In the genomic region with DNA sequence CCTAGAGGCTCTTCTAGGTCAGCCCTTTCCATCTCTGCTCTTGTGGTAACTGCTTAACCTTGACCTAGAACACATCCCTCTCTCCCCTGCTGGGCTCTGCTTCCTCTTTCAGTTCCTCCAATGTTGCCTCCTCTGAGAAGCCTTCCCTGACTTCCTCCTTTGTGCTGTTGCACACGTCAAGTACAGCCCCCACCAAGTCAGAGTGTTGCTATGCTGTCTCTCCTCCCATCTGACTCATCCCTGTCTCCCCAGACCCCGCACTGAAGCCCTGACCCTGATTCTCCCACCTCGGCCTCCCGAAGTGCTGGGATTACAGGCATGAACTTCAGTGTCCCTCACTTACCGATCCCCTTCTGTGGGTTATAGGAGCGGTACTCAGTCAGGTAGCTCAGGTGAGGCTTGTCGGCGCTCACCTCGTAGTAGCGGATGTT, we compare ENCODE assay signal across 9 cellular contexts. TPM values are rescaled to one million over a fixed set of nuclear protein-coding genes. Genes with fewer than 3 reads are reported as not detected.
DNase-seq lines count a peak whose midpoint lies in the region; ATAC-seq and TF ChIP-seq lines count a peak whose summit lies in the region.
"Had no signal": no experiment of that assay in that cellular context is flagged by ENCODE, and none has a peak within 500 bp of the region (broad histone marks: within the 10 kb centered on the region; RNA-seq: fewer than 3 reads in every experiment).

No MANE protein-coding gene starts in this region.

- no peak overlapping the region for H3K4me3 ChIP-seq in transverse colon

- H3K9me3 ChIP-seq in transverse colon, result no peaks in the 10 kb centered on the region

- H3K36me3 Mint-ChIP-seq in activated naive CD4-positive, alpha-beta T cell treated with anti-CD3 and anti-CD28 coated beads, Interleukin-2, amount 10 ng/mL, durations not matched to agents 7 days and 5 days, result peaks cover 14% of the 10 kb centered on the region
- H3K36me3 Mint-ChIP-seq in activated CD8-positive, alpha-beta T cell treated with anti-CD3 and anti-CD28 coated beads, Interleukin-2, amount 10 ng/mL, durations not matched to agents 7 days and 5 days (ENCODE audit: low read depth), result peaks cover 14% of the 10 kb centered on the region

- no peak for TF ChIP-seq CTCF in transverse colon (IDR thresholded peaks at IDR 0.05)

- peak; percentile 83 for ATAC-seq in HG03354 (IDR thresholded peaks at IDR 0.05; ENCODE audit: poor library complexity, severe bottlenecking, unreplicated experiment)
- ATAC-seq in activated CD8-positive, alpha-beta T cell treated with anti-CD3 and anti-CD28 coated beads, Interleukin-2, amount 10 ng/mL, durations not matched to agents 7 days and 5 days, result peak; percentile 45

- H3K27ac Mint-ChIP-seq in activated naive CD4-positive, alpha-beta T cell treated with anti-CD3 and anti-CD28 coated beads, Interleukin-2, amount 10 ng/mL, durations not matched to agents 7 days and 5 days, result peak overlapping the region; percentile 79
- H3K27ac Mint-ChIP-seq in activated CD8-positive, alpha-beta T cell treated with anti-CD3 and anti-CD28 coated beads, Interleukin-2, amount 10 ng/mL, durations not matched to agents 7 days and 5 days, result peak overlapping the region; percentile 74

- no peak for TF ChIP-seq EP300 in transverse colon (IDR thresholded peaks at IDR 0.05; ENCODE audit: low read depth)

- POLR2A ChIA-PET in activated CD8-positive, alpha-beta T cell treated with anti-CD3 and anti-CD28 coated beads, Interleukin-2, amount 10 ng/mL, durations not matched to agents 7 days and 5 days (lab: Charles Lee), result interaction anchor here (0.6 to 1.4 kb wide), 2 partner anchors 11 to 22 kb away, joined by 3 read pairs; a partner anchor contains a TSS

- no peak overlapping the region for H3K27ac ChIP-seq in transverse colon
- H3K27ac ChIP-seq: VCaP had no signal

- WGBS in transverse colon (ENCODE audit: low coverage in 1 of 2), 2 donors, result 33 to 86% methylated on average over 1 to 10 of the region's 10 CpGs

- peaks cover 8% of the 10 kb centered on the region for H3K4me1 Mint-ChIP-seq in activated naive CD4-positive, alpha-beta T cell treated with anti-CD3 and anti-CD28 coated beads, Interleukin-2, amount 10 ng/mL, durations not matched to agents 7 days and 5 days
- peaks cover 13% of the 10 kb centered on the region for H3K4me1 Mint-ChIP-seq in activated CD8-positive, alpha-beta T cell treated with anti-CD3 and anti-CD28 coated beads, Interleukin-2, amount 10 ng/mL, durations not matched to agents 7 days and 5 days (ENCODE audit: low read depth)

- H3K36me3 ChIP-seq in transverse colon, result no peaks in the 10 kb centered on the region

- CTCF ChIA-PET in activated naive CD4-positive, alpha-beta T cell treated with anti-CD3 and anti-CD28 coated beads, Interleukin-2, amount 10 ng/mL, durations not matched to agents 7 days and 5 days (lab: Charles Lee), result interaction anchor here (0.9 to 1.0 kb wide), 2 partner anchors 44 to 205 kb away, joined by 3 read pairs; no protein-coding TSS in a partner anchor
- CTCF ChIA-PET in activated CD8-positive, alpha-beta T cell treated with anti-CD3 and anti-CD28 coated beads, Interleukin-2, amount 10 ng/mL, durations not matched to agents 7 days and 5 days (lab: Charles Lee), result interaction anchor here (1.0 to 3.2 kb wide), 2 partner anchors 9 to 11 kb away, joined by 3 to 15 read pairs; a partner anchor contains a TSS

- intact Hi-C loops in transverse colon (cut with DNase I; ENCODE audit: low total_unique reads), result no loop called here

- no peaks in the 10 kb centered on the region for H3K9me3 Mint-ChIP-seq in activated naive CD4-positive, alpha-beta T cell treated with anti-CD3 and anti-CD28 coated beads, Interleukin-2, amount 10 ng/mL, durations not matched to agents 7 days and 5 days
- H3K9me3 Mint-ChIP-seq in activated CD8-positive, alpha-beta T cell treated with anti-CD3 and anti-CD28 coated beads, Interleukin-2, amount 10 ng/mL, durations not matched to agents 7 days and 5 days (ENCODE audit: insufficient read depth), result no peaks in the 10 kb centered on the region

- no peaks in the 10 kb centered on the region for H3K4me1 ChIP-seq in transverse colon

- in situ Hi-C loops in transverse colon (cut with MboI; ENCODE audit: low pct_ligation_motif_present in 1 of 4, low pct_unique_long_range_greater_than_20kb in 1 of 4, low sequenced_read_pairs in 3 of 4), result no loop called here

- no peak overlapping the region for H3K4me3 Mint-ChIP-seq in activated naive CD4-positive, alpha-beta T cell treated with anti-CD3 and anti-CD28 coated beads, Interleukin-2, amount 10 ng/mL, durations not matched to agents 7 days and 5 days
- no peak overlapping the region for H3K4me3 Mint-ChIP-seq in activated CD8-positive, alpha-beta T cell treated with anti-CD3 and anti-CD28 coated beads, Interleukin-2, amount 10 ng/mL, durations not matched to agents 7 days and 5 days

- H3K27me3 ChIP-seq in transverse colon, result no peaks in the 10 kb centered on the region

- no peak for DNase-seq in activated naive CD4-positive, alpha-beta T cell treated with anti-CD3 and anti-CD28 coated beads, Interleukin-2, amount 10 ng/mL, durations not matched to agents 7 days and 5 days
- no peak for DNase-seq in activated naive CD4-positive, alpha-beta T cell treated with anti-CD3 and anti-CD28 coated beads, Interleukin-2, amount 50 U/mL, for 16 hours
- no peak for DNase-seq in activated CD8-positive, alpha-beta T cell treated with anti-CD3 and anti-CD28 coated beads, Interleukin-2, amount 10 ng/mL, durations not matched to agents 7 days and 5 days
- DNase-seq in transverse colon, result peak; percentile 31
- no peak for DNase-seq in stimulated activated CD4-positive, alpha-beta T cell treated with anti-CD3 and anti-CD28 coated beads, Interleukin-2, amount 100 ng/mL, for 24 hours
- no peak for DNase-seq in NCI-H446 treated with DMSO at 0.1 percent for 48 hours (lab: John Stamatoyannopoulos, UW)
- DNase-seq in DMS153 (lab: John Stamatoyannopoulos, UW), result no peak

- H3K27me3 Mint-ChIP-seq in activated naive CD4-positive, alpha-beta T cell treated with anti-CD3 and anti-CD28 coated beads, Interleukin-2, amount 10 ng/mL, durations not matched to agents 7 days and 5 days, result no peaks in the 10 kb centered on the region
- H3K27me3 Mint-ChIP-seq in activated CD8-positive, alpha-beta T cell treated with anti-CD3 and anti-CD28 coated beads, Interleukin-2, amount 10 ng/mL, durations not matched to agents 7 days and 5 days (ENCODE audit: low read depth), result no peaks in the 10 kb centered on the region

- TF ChIP-seq POLR2A in transverse colon (IDR thresholded peaks at IDR 0.05), result no peak

RNA-seq across cellular contexts. Expression of a gene that starts 10.4 kb away (rescaled TPM):
- total RNA-seq in activated CD8-positive, alpha-beta T cell treated with anti-CD3 and anti-CD28 coated beads, Interleukin-2, amount 10 ng/mL, durations not matched to agents 7 days and 5 days, result 10 to 100 TPM; 85.2 to 90.5 TPM
- total RNA-seq in transverse colon, result 10 to 100 TPM; 28.7 to 58.7 (median 53.8) TPM
